Comparison of ENCODE assay signal across 14 cellular contexts in the genomic region with DNA sequence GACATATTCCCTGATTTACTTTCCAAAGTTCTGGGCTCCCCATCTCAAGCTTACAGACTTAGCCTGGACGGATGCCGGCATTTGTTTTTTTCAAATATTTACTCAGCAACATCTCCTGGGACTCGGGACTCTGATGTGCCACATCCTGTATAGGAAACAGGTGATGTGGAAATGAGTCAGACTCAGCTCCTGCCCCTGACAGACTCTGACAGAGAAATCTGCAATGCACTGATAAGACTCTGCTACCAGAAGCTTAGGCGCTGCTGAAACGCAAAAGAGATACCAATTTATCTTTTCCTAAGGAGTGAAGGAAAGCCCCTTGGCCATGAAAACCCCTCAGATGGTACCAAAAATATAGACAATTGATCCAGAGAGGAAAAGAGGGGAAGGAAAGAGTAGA. TPM values are rescaled to one million over a fixed set of nuclear protein-coding genes. Genes with fewer than 3 reads are reported as not detected.
A peak's percentile ranks its signal among the peaks of the same experiment; 100 is the strongest.
DNase-seq lines count a peak whose midpoint lies in the region; ATAC-seq lines count a peak whose summit lies in the region.
"Had no signal": no experiment of that assay in that cellular context is flagged by ENCODE, and none has a peak within 500 bp of the region (broad histone marks: within the 10 kb centered on the region; RNA-seq: fewer than 3 reads in every experiment).

No MANE protein-coding gene starts in this region.

- H4K12ac ChIP-seq in trophoblast cell (ENCODE audit: low read depth, low read length): no peak overlapping the region

- no peak overlapping the region for H4K91ac ChIP-seq in trophoblast cell (ENCODE audit: low read depth, low read length)

- no peak overlapping the region for H3K9ac ChIP-seq in trophoblast cell (ENCODE audit: low read length)

- peaks cover 42% of the 10 kb centered on the region for H3K4me1 Mint-ChIP-seq in activated T-cell treated with anti-CD3 and anti-CD28 coated beads, Interleukin-2, amount 50 U/mL, for 4 hours (ENCODE audit: low read depth)

- H3K4me3 Mint-ChIP-seq in activated T-cell treated with anti-CD3 and anti-CD28 coated beads, Interleukin-2, amount 50 U/mL, for 4 hours: no peak overlapping the region
- H3K4me3 Mint-ChIP-seq: CD4-positive, CD25-positive, alpha-beta regulatory T cell; type B pancreatic cell had no signal

- H3K79me1 ChIP-seq in trophoblast cell (ENCODE audit: low read length): no peaks in the 10 kb centered on the region

- no CpG with 5 or more reads among the region's 5 CpGs for WGBS in trophoblast cell (ENCODE audit: extremely low coverage, insufficient coverage, insufficient read length)

- H2BK120ac ChIP-seq in trophoblast cell (ENCODE audit: insufficient read depth, low read length, poor library complexity): no peak overlapping the region

- ATAC-seq in activated T-cell treated with anti-CD3 and anti-CD28 coated beads, Interleukin-2, amount 50 U/mL, for 4 hours: peak; percentile 65 to 77
- peak; percentile 64 for ATAC-seq in HG02973 (IDR thresholded peaks at IDR 0.05; ENCODE audit: unreplicated experiment)
- ATAC-seq: HCT116 had no signal

- H3K27me3 Mint-ChIP-seq in activated T-cell treated with anti-CD3 and anti-CD28 coated beads, Interleukin-2, amount 50 U/mL, for 4 hours (ENCODE audit: low read depth): peaks cover 34% of the 10 kb centered on the region
- H3K27me3 Mint-ChIP-seq: type B pancreatic cell had no signal

- H3K4me2 ChIP-seq in trophoblast cell (ENCODE audit: low read length): no peak overlapping the region

- no peak overlapping the region for H3K23ac ChIP-seq in trophoblast cell (ENCODE audit: low read length)

- H2BK12ac ChIP-seq in trophoblast cell (ENCODE audit: low read length): no peak overlapping the region

- no peak overlapping the region for H3K18ac ChIP-seq in trophoblast cell (ENCODE audit: low read length)

- DNase-seq in activated T-cell treated with anti-CD3 and anti-CD28 coated beads, Interleukin-2, amount 50 U/mL, for 4 hours: no peak
- no peak for DNase-seq in activated T-cell treated with anti-CD3 and anti-CD28 coated beads, Interleukin-2, amount 50 U/mL, for 1 hour
- DNase-seq in SW480 (ENCODE audit: low spot score) (peak; percentile 77), trophoblast cell (peak; percentile 42 to 57), NCI-H82 (lab: John Stamatoyannopoulos, UW) (no peak), NCI-H510A treated with DMSO at 0.1 percent for 48 hours (lab: John Stamatoyannopoulos, UW) (no peak), DMS 273 (lab: John Stamatoyannopoulos, UW; ENCODE audit: unreplicated experiment) (no peak)
- DNase-seq: kidney, MG63, small intestine had no signal

- H3K79me2 ChIP-seq in trophoblast cell (ENCODE audit: control insufficient read depth, insufficient read depth, low read length, poor library complexity): no peaks in the 10 kb centered on the region

- H2AK5ac ChIP-seq in trophoblast cell (ENCODE audit: low read length): no peak overlapping the region

- no peaks in the 10 kb centered on the region for H3K36me3 ChIP-seq in trophoblast cell (ENCODE audit: control insufficient read depth in 1 of 2, insufficient read depth in 2 of 2, low read length in 2 of 2)
- H3K36me3 ChIP-seq: MG63 had no signal

- H3K27ac ChIP-seq in trophoblast cell (ENCODE audit: low read depth, low read length): no peak overlapping the region

- peaks cover 5% of the 10 kb centered on the region for H3K9me3 Mint-ChIP-seq in activated T-cell treated with anti-CD3 and anti-CD28 coated beads, Interleukin-2, amount 50 U/mL, for 4 hours

- H3K4ac ChIP-seq in trophoblast cell (ENCODE audit: low read depth, low read length): no peak overlapping the region

- H3K4me1 ChIP-seq in trophoblast cell (ENCODE audit: control insufficient read depth in 1 of 2, insufficient read depth in 2 of 2, low read length in 2 of 2): no peaks in the 10 kb centered on the region

- H3K14ac ChIP-seq in trophoblast cell (ENCODE audit: low read length): no peak overlapping the region

- no peak overlapping the region for H2BK5ac ChIP-seq in trophoblast cell (ENCODE audit: low read depth, low read length, poor library complexity)

- no peaks in the 10 kb centered on the region for H3K36me3 Mint-ChIP-seq in activated T-cell treated with anti-CD3 and anti-CD28 coated beads, Interleukin-2, amount 50 U/mL, for 4 hours (ENCODE audit: insufficient read depth)
- H3K36me3 Mint-ChIP-seq: CD4-positive, CD25-positive, alpha-beta regulatory T cell; type B pancreatic cell had no signal

- no peak overlapping the region for H2AFZ ChIP-seq in trophoblast cell (ENCODE audit: insufficient read depth, low read length, poor library complexity)

- peaks cover 36% of the 10 kb centered on the region for H3K9me3 ChIP-seq in trophoblast cell (ENCODE audit: insufficient read depth, low read depth, low read length)
- H3K9me3 ChIP-seq: MG63 had no signal

- H4K8ac ChIP-seq in trophoblast cell (ENCODE audit: low read depth, low read length): no peak overlapping the region

- H3K27me3 ChIP-seq in trophoblast cell (ENCODE audit: insufficient read depth, low read length): no peaks in the 10 kb centered on the region

- no peak overlapping the region for H3K4me3 ChIP-seq in trophoblast cell (ENCODE audit: low read depth, low read length)
- H3K4me3 ChIP-seq: MG63 had no signal

RNA-seq across cellular contexts. Expression of a gene that starts 16.2 kb away (rescaled TPM):
- total RNA-seq in activated T-cell treated with anti-CD3 and anti-CD28 coated beads, Interleukin-2, amount 50 U/mL, for 4 hours: under 1 TPM; 0.35 to 0.76 (median 0.58) TPM
- not detected in 2 replicates for polyA plus RNA-seq in trophoblast cell (2013)
- total RNA-seq: kidney had no signal

RNA-seq across cellular contexts. Expression of a gene that starts 45.7 kb away (rescaled TPM):
- under 1 TPM in 1 of 3 donors, not detected in 2; 0.30 TPM for total RNA-seq in activated T-cell treated with anti-CD3 and anti-CD28 coated beads, Interleukin-2, amount 50 U/mL, for 4 hours
- polyA plus RNA-seq in trophoblast cell (2013): 9.5 and 12.2 TPM in 2 replicates
- total RNA-seq: CD4-positive, CD25-positive, alpha-beta regulatory T cell had no signal
- polyA plus RNA-seq: CD4-positive, CD25-positive, alpha-beta regulatory T cell had no signal

RNA-seq across cellular contexts. Expression of a gene that starts 54.7 kb away (rescaled TPM):
- total RNA-seq in activated T-cell treated with anti-CD3 and anti-CD28 coated beads, Interleukin-2, amount 50 U/mL, for 4 hours: not detected
- not detected in 2 replicates for polyA plus RNA-seq in trophoblast cell (2013)
- total RNA-seq: CD4-positive, CD25-positive, alpha-beta regulatory T cell had no signal

RNA-seq across cellular contexts. Expression of a gene that starts 55.3 kb away (rescaled TPM):
- total RNA-seq in activated T-cell treated with anti-CD3 and anti-CD28 coated beads, Interleukin-2, amount 50 U/mL, for 4 hours: 1 to 10 TPM; 4.8 to 5.4 (median 5.2) TPM
- 0.68 and 0.73 TPM in 2 replicates for polyA plus RNA-seq in trophoblast cell (2013)

Comparison
In these comparisons a context has a peak if more than half of its experiments do, and no peak if none do; other contexts are left out.
1. DNase-seq: peak in SW480 (single experiment) and trophoblast cell (2 of 2); none in activated T-cell treated with anti-CD3 and anti-CD28 coated beads, Interleukin-2, amount 50 U/mL, for 4 hours (single experiment), activated T-cell treated with anti-CD3 and anti-CD28 coated beads, Interleukin-2, amount 50 U/mL, for 1 hour (single experiment), NCI-H82 (single experiment), NCI-H510A treated with DMSO at 0.1 percent for 48 hours (single experiment) and DMS 273 (single experiment).